In genomic region chr21:15431053-15431452, GRCh38 we compare ENCODE assay signal across 1 cellular context.
TF ChIP-seq lines count a peak whose summit lies in the region.

No MANE protein-coding gene starts in this region.

TF ChIP-seq in H1, 55 proteins besides CTCF, POLR2A, EP300 and RAD21:
- no peak for TF ChIP-seq TAF1 (IDR thresholded peaks at IDR 0.05; ENCODE audit: low read depth, low read length)
- TF ChIP-seq CBX5 (IDR thresholded peaks at IDR 0.05; ENCODE audit: low read depth, low read length) = no peak
- no peak for TF ChIP-seq RBBP5 (IDR thresholded peaks at IDR 0.05; ENCODE audit: borderline replicate concordance, low read depth, low read length)
- TF ChIP-seq SP4 (IDR thresholded peaks at IDR 0.05; ENCODE audit: low read length) = no peak
- TF ChIP-seq JUND (IDR thresholded peaks at IDR 0.05; ENCODE audit: low read length) = no peak
